Comparison of ENCODE assay signal across 17 cellular contexts in genomic region chr9:99171225-99172128, GRCh38.
"Had no signal": no experiment of that assay in that cellular context is flagged by ENCODE, and none has a peak within 500 bp of the region (broad histone marks: within the 10 kb centered on the region; RNA-seq: fewer than 3 reads in every experiment).

No MANE protein-coding gene starts in this region.

- H3K4me3 ChIP-seq: ascending aorta, coronary artery, pancreas, skin epidermis had no signal

- H3K36me3 ChIP-seq: ascending aorta, pancreas had no signal

- H3K9me3 Mint-ChIP-seq: activated CD4-positive, alpha-beta memory T cell treated with anti-CD3 and anti-CD28 coated beads for 36 hours; activated naive CD8-positive, alpha-beta T cell treated with anti-CD3 and anti-CD28 coated beads, Interleukin-2, amount 50 U/mL, for 24 hours; activated T-cell treated with anti-CD3 and anti-CD28 coated beads, Interleukin-2, amount 50 U/mL, for 72 hours; effector memory CD8-positive, alpha-beta T cell; naive B cell had no signal

- H3K9me3 ChIP-seq: ascending aorta, pancreas had no signal

- H3K36me3 Mint-ChIP-seq: activated CD4-positive, alpha-beta memory T cell treated with anti-CD3 and anti-CD28 coated beads for 36 hours; naive B cell had no signal

- DNase-seq: activated CD4-positive, alpha-beta memory T cell treated with anti-CD3 and anti-CD28 coated beads for 36 hours; activated CD8-positive, alpha-beta memory T cell treated with anti-CD3 and anti-CD28 coated beads, Interleukin-2, amount 50 U/mL, for 4 hours; activated gamma-delta T cell treated with Interleukin-2 at 50 U/mL for 16 hours; activated naive CD8-positive, alpha-beta T cell treated with anti-CD3 and anti-CD28 coated beads, Interleukin-2, amount 50 U/mL, for 24 hours; activated T-cell treated with anti-CD3 and anti-CD28 coated beads, Interleukin-2, amount 50 U/mL, for 72 hours; caudate nucleus; effector memory CD8-positive, alpha-beta T cell; hypothalamus; midbrain; naive B cell; pancreas; stimulated activated CD4-positive, alpha-beta T cell treated with anti-CD3 and anti-CD28 coated beads, Interleukin-4, amount 100 ng/mL, for 4 hours; SW 1271; T-helper 9 cell had no signal

- H3K27ac ChIP-seq: ascending aorta, coronary artery, pancreas, skin epidermis had no signal

- H3K27ac Mint-ChIP-seq: activated CD4-positive, alpha-beta memory T cell treated with anti-CD3 and anti-CD28 coated beads for 36 hours; activated naive CD8-positive, alpha-beta T cell treated with anti-CD3 and anti-CD28 coated beads, Interleukin-2, amount 50 U/mL, for 24 hours; activated T-cell treated with anti-CD3 and anti-CD28 coated beads, Interleukin-2, amount 50 U/mL, for 72 hours; effector memory CD8-positive, alpha-beta T cell had no signal

- ATAC-seq: activated naive CD8-positive, alpha-beta T cell treated with anti-CD3 and anti-CD28 coated beads, Interleukin-2, amount 50 U/mL, for 24 hours; activated T-cell treated with anti-CD3 and anti-CD28 coated beads, Interleukin-2, amount 50 U/mL, for 72 hours; effector memory CD8-positive, alpha-beta T cell had no signal

- H3K4me3 Mint-ChIP-seq: activated CD4-positive, alpha-beta memory T cell treated with anti-CD3 and anti-CD28 coated beads for 36 hours; activated naive CD8-positive, alpha-beta T cell treated with anti-CD3 and anti-CD28 coated beads, Interleukin-2, amount 50 U/mL, for 24 hours; effector memory CD8-positive, alpha-beta T cell; naive B cell had no signal

- H3K27me3 ChIP-seq: ascending aorta, pancreas had no signal
